ENCODE assay signal across 17 cellular contexts in genomic region chr13:47415048-47415447, GRCh38.
"Had no signal": no experiment of that assay in that cellular context is flagged by ENCODE, and none has a peak within 500 bp of the region (broad histone marks: within the 10 kb centered on the region; RNA-seq: fewer than 3 reads in every experiment).

No MANE protein-coding gene starts in this region.

- H3K4me1 Mint-ChIP-seq: activated CD4-positive, alpha-beta T cell treated with anti-CD3 and anti-CD28 coated beads, Interleukin-2, amount 10 ng/mL, durations not matched to agents 7 days and 5 days; activated T-helper 17 cell treated with anti-CD3 and anti-CD28 coated beads, Interleukin-2, amount 50 U/mL, for 72 hours; nephron had no signal

- DNase-seq: activated CD4-positive, alpha-beta T cell treated with anti-CD3 and anti-CD28 coated beads, Interleukin-2, amount 10 ng/mL, durations not matched to agents 7 days and 5 days; activated CD8-positive, alpha-beta memory T cell treated with anti-CD3 and anti-CD28 coated beads for 24 hours; activated naive CD4-positive, alpha-beta T cell treated with anti-CD3 and anti-CD28 coated beads for 36 hours; endodermal cell; gastrocnemius medialis; heart right ventricle; psoas muscle; sigmoid colon; stimulated activated CD4-positive, alpha-beta T cell treated with anti-CD3 and anti-CD28 coated beads, Interleukin-2, amount 100 ng/mL, for 48 hours; stimulated activated naive CD4-positive, alpha-beta T cell treated with Interleukin-2 at 50 U/mL for 16 hours; uterus had no signal

- H3K36me3 Mint-ChIP-seq: brain, WTC11 had no signal

- H3K4me3 ChIP-seq: gastrocnemius medialis, heart right ventricle, psoas muscle, sigmoid colon, uterus had no signal

- H3K27ac Mint-ChIP-seq: activated CD4-positive, alpha-beta T cell treated with anti-CD3 and anti-CD28 coated beads, Interleukin-2, amount 10 ng/mL, durations not matched to agents 7 days and 5 days; activated naive CD4-positive, alpha-beta T cell treated with anti-CD3 and anti-CD28 coated beads for 36 hours; activated T-helper 17 cell treated with anti-CD3 and anti-CD28 coated beads, Interleukin-2, amount 50 U/mL, for 72 hours; brain; endodermal cell; nephron; WTC11 had no signal

- H3K27me3 ChIP-seq: gastrocnemius medialis, heart right ventricle, sigmoid colon, uterus had no signal

- H3K36me3 ChIP-seq: gastrocnemius medialis, heart right ventricle, sigmoid colon, uterus had no signal

- H3K27ac ChIP-seq: gastrocnemius medialis, heart right ventricle, psoas muscle, sigmoid colon, uterus had no signal

- H3K9me3 Mint-ChIP-seq: activated CD4-positive, alpha-beta T cell treated with anti-CD3 and anti-CD28 coated beads, Interleukin-2, amount 10 ng/mL, durations not matched to agents 7 days and 5 days; activated naive CD4-positive, alpha-beta T cell treated with anti-CD3 and anti-CD28 coated beads for 36 hours; activated T-helper 17 cell treated with anti-CD3 and anti-CD28 coated beads, Interleukin-2, amount 50 U/mL, for 72 hours; brain; endodermal cell; nephron; WTC11 had no signal

- H3K9me3 ChIP-seq: gastrocnemius medialis, heart right ventricle, psoas muscle, sigmoid colon, uterus had no signal

- ATAC-seq: activated T-helper 17 cell treated with anti-CD3 and anti-CD28 coated beads, Interleukin-2, amount 50 U/mL, for 72 hours; gastrocnemius medialis; heart right ventricle; left lobe of liver; psoas muscle; WTC11 had no signal

- FAIRE-seq: islet of Langerhans had no signal

- H3K4me3 Mint-ChIP-seq: activated CD4-positive, alpha-beta T cell treated with anti-CD3 and anti-CD28 coated beads, Interleukin-2, amount 10 ng/mL, durations not matched to agents 7 days and 5 days; activated naive CD4-positive, alpha-beta T cell treated with anti-CD3 and anti-CD28 coated beads for 36 hours; activated T-helper 17 cell treated with anti-CD3 and anti-CD28 coated beads, Interleukin-2, amount 50 U/mL, for 72 hours; brain; endodermal cell; nephron; WTC11 had no signal

- H3K4me1 ChIP-seq: gastrocnemius medialis, heart right ventricle, psoas muscle, sigmoid colon, uterus had no signal

- H3K27me3 Mint-ChIP-seq: activated CD4-positive, alpha-beta T cell treated with anti-CD3 and anti-CD28 coated beads, Interleukin-2, amount 10 ng/mL, durations not matched to agents 7 days and 5 days; activated T-helper 17 cell treated with anti-CD3 and anti-CD28 coated beads, Interleukin-2, amount 50 U/mL, for 72 hours; brain had no signal
